In genomic region chr20:48523191-48523757, GRCh38 we compare ENCODE assay signal across 9 cellular contexts.
DNase-seq lines count a peak whose midpoint lies in the region; ATAC-seq, FAIRE-seq and TF ChIP-seq lines count a peak whose summit lies in the region.
"Had no signal": no experiment of that assay in that cellular context is flagged by ENCODE, and none has a peak within 500 bp of the region (broad histone marks: within the 10 kb centered on the region; RNA-seq: fewer than 3 reads in every experiment).

No MANE protein-coding gene starts in this region.

- H3K36me3 ChIP-seq in heart left ventricle (no peaks in the 10 kb centered on the region), SK-N-MC (ENCODE audit: insufficient read depth, low read length) (no peaks in the 10 kb centered on the region), ovary (no peaks in the 10 kb centered on the region)
- H3K36me3 ChIP-seq: thoracic aorta had no signal

- ATAC-seq in heart left ventricle (peak in 3 of 4 donors; percentile 57 to 83 (median 58)), HG02840 (IDR thresholded peaks at IDR 0.05; ENCODE audit: low FRiP score, unreplicated experiment) (no peak), HG02938 (IDR thresholded peaks at IDR 0.05; ENCODE audit: unreplicated experiment) (no peak)

- peak; percentile 68 for FAIRE-seq in urothelium cell line (lab: Jason Lieb, UNC)

- H3K27ac ChIP-seq in heart left ventricle = no peak overlapping the region
- no peak overlapping the region for H3K27ac ChIP-seq in SK-N-MC
- H3K27ac ChIP-seq in ovary = no peak overlapping the region
- H3K27ac ChIP-seq: thoracic aorta had no signal

- no peak for TF ChIP-seq EP300 in ovary (IDR thresholded peaks at IDR 0.05)

- H3K4me1 ChIP-seq in heart left ventricle = no peaks in the 10 kb centered on the region
- H3K4me1 ChIP-seq in ovary (ENCODE audit: insufficient read depth) = no peaks in the 10 kb centered on the region

- H3K4me3 ChIP-seq in heart left ventricle = no peak overlapping the region
- H3K4me3 ChIP-seq in SK-N-MC = no peak overlapping the region
- no peak overlapping the region for H3K4me3 ChIP-seq in ovary
- H3K4me3 ChIP-seq: thoracic aorta had no signal

- TF ChIP-seq POLR2A in heart left ventricle (IDR thresholded peaks at IDR 0.05) (no peak), ovary (IDR thresholded peaks at IDR 0.05) (no peak)

- no peak overlapping the region for H3K9ac ChIP-seq in SK-N-MC (ENCODE audit: insufficient read length)

- TF ChIP-seq CTCF in heart left ventricle (IDR thresholded peaks at IDR 0.05) (no peak), ovary (IDR thresholded peaks at IDR 0.05) (no peak)

- intact Hi-C loops in heart left ventricle (cut with DNase I) = no loop called here
- intact Hi-C loops in cardiac septum (cut with DNase I) = no loop called here
- intact Hi-C loops in ovary (cut with DNase I) = no loop called here

- no peaks in the 10 kb centered on the region for H3K9me3 ChIP-seq in heart left ventricle
- no peaks in the 10 kb centered on the region for H3K9me3 ChIP-seq in SK-N-MC (ENCODE audit: low read depth, low read length)
- H3K9me3 ChIP-seq in ovary = no peaks in the 10 kb centered on the region
- H3K9me3 ChIP-seq: thoracic aorta had no signal

- DNase-seq in heart left ventricle (peak in 1 of 5 donors; percentile 43), cardiac septum (ENCODE audit: low spot score) (no peak), SK-N-MC (ENCODE audit: low read depth, low spot score) (peak; percentile 63), germinal center (ENCODE audit: low spot score) (peak; percentile 17), urothelium cell line (ENCODE audit: low spot score) (peak; percentile 80), ovary (no peak)

- H3K27me3 ChIP-seq in heart left ventricle = peaks cover 0 to 10% (median 0%) of the 10 kb centered on the region in 9 donors
- H3K27me3 ChIP-seq in ovary = no peaks in the 10 kb centered on the region

- 49 to 66% (median 62%) methylated on average over 3 of the region's 3 CpGs for WGBS in heart left ventricle, 4 donors
- WGBS in ovary, 3 donors = 56 to 63% (median 56%) methylated on average over 3 of the region's 3 CpGs

Comparison
In these comparisons a context has a peak if more than half of its experiments do, and no peak if none do; other contexts are left out.
1. ATAC-seq: peak in heart left ventricle (3 of 4); none in HG02840 (single experiment) and HG02938 (single experiment).
2. DNase-seq: peak in SK-N-MC (single experiment), germinal center (single experiment) and urothelium cell line (single experiment); none in cardiac septum (single experiment) and ovary (0 of 5).